17 cellular contexts compared by ENCODE assay signal in genomic region chr20:36066777-36067176, GRCh38.
"Had no signal": no experiment of that assay in that cellular context is flagged by ENCODE, and none has a peak within 500 bp of the region (broad histone marks: within the 10 kb centered on the region; RNA-seq: fewer than 3 reads in every experiment).

No MANE protein-coding gene starts in this region.

- H3K9me3 ChIP-seq: ascending aorta, lower lobe of right lung, mucosa of descending colon, suprapubic skin had no signal

- DNase-seq: activated CD4-positive, alpha-beta T cell treated with anti-CD3 and anti-CD28 coated beads for 1 hour; activated CD4-positive, alpha-beta T cell treated with anti-CD3 and anti-CD28 coated beads, Interleukin-2, amount 50 U/mL, for 1 hour; activated T-cell treated with anti-CD3 and anti-CD28 coated beads, Interleukin-2, amount 50 U/mL, for 1 hour; central memory CD4-positive, alpha-beta T cell; kidney; lower lobe of right lung; mesendoderm; mucosa of descending colon; nephron progenitor cell; small intestine; stimulated activated CD4-positive, alpha-beta T cell treated with anti-CD3 and anti-CD28 coated beads, Interleukin-2, amount 100 ng/mL, for 24 hours; stimulated activated naive CD8-positive, alpha-beta T cell treated with anti-CD3 and anti-CD28 coated beads, Interleukin-15, amount 100 ng/mL, for 72 hours had no signal

- H3K27me3 ChIP-seq: ascending aorta, suprapubic skin, tibial nerve had no signal

- H3K4me3 ChIP-seq: ascending aorta, coronary artery, lower lobe of right lung, mucosa of descending colon, suprapubic skin, tibial nerve had no signal

- H3K27ac ChIP-seq: ascending aorta, coronary artery, epithelial cell of prostate, lower lobe of right lung, suprapubic skin, tibial nerve had no signal

- H3K36me3 ChIP-seq: ascending aorta, lower lobe of right lung, suprapubic skin, tibial nerve had no signal
